Comparison of ENCODE assay signal across 16 cellular contexts in the genomic region with DNA sequence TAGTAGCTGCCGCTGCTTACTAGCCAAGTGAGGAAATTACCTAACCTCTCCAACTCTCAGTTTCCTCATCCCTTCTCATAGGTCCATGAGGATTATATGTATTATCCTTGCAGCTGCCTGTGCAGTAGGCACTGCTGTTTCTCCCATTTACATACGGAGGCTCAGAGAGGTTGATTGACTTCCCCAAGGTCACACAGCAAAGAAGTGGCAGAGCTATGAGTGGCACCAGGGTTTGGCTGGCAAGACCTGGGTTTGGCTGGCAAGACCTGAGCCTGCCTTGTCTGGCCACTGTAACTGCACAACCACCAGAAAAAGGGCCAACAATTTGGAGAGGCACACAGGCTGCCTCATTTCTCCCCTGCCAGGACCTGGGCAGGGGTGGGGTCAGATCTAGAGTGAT.
"Had no signal": no experiment of that assay in that cellular context is flagged by ENCODE, and none has a peak within 500 bp of the region (broad histone marks: within the 10 kb centered on the region; RNA-seq: fewer than 3 reads in every experiment).

No MANE protein-coding gene starts in this region.

- H3K36me3 ChIP-seq: colonic mucosa, neutrophil, tibial artery, WERI-Rb-1 had no signal

- H3K9me3 ChIP-seq: colonic mucosa, neutrophil, tibial artery had no signal

- ATAC-seq: activated naive CD4-positive, alpha-beta T cell treated with anti-CD3 and anti-CD28 coated beads, Interleukin-2, amount 50 U/mL, for 72 hours; stimulated activated effector memory CD8-positive, alpha-beta T cell treated with anti-CD3 and anti-CD28 coated beads, Interleukin-12 subunit alpha, Interleukin-12 subunit beta, amount 100 ng/mL, for 72 hours had no signal

- H3K27ac Mint-ChIP-seq: mesothelial cell of epicardium had no signal

- DNase-seq: activated CD4-positive, alpha-beta T cell treated with anti-CD3 and anti-CD28 coated beads for 4 hours; activated CD8-positive, alpha-beta memory T cell treated with anti-CD3 and anti-CD28 coated beads for 24 hours; activated effector memory CD4-positive, alpha-beta T cell treated with anti-CD3 and anti-CD28 coated beads, Interleukin-2, amount 50 U/mL, for 16 hours; amygdala; colonic mucosa; effector CD8-positive, alpha-beta T cell; small intestine; T1000; WERI-Rb-1 had no signal

- H3K4me3 Mint-ChIP-seq: mesothelial cell of epicardium; stimulated activated effector memory CD8-positive, alpha-beta T cell treated with anti-CD3 and anti-CD28 coated beads, Interleukin-12 subunit alpha, Interleukin-12 subunit beta, amount 100 ng/mL, for 72 hours had no signal

- H3K36me3 Mint-ChIP-seq: activated naive CD4-positive, alpha-beta T cell treated with anti-CD3 and anti-CD28 coated beads, Interleukin-2, amount 50 U/mL, for 72 hours; mesothelial cell of epicardium; stimulated activated effector memory CD8-positive, alpha-beta T cell treated with anti-CD3 and anti-CD28 coated beads, Interleukin-12 subunit alpha, Interleukin-12 subunit beta, amount 100 ng/mL, for 72 hours had no signal

- H3K9me3 Mint-ChIP-seq: activated naive CD4-positive, alpha-beta T cell treated with anti-CD3 and anti-CD28 coated beads, Interleukin-2, amount 50 U/mL, for 72 hours; mesothelial cell of epicardium; stimulated activated effector memory CD8-positive, alpha-beta T cell treated with anti-CD3 and anti-CD28 coated beads, Interleukin-12 subunit alpha, Interleukin-12 subunit beta, amount 100 ng/mL, for 72 hours had no signal

- H3K27ac ChIP-seq: colonic mucosa, neutrophil, tibial artery, WERI-Rb-1 had no signal

- FAIRE-seq: frontal cortex, keratinocyte, small intestine had no signal

- H3K4me3 ChIP-seq: colonic mucosa, tibial artery had no signal
